Comparison of ENCODE assay signal across 13 cellular contexts in the genomic region with DNA sequence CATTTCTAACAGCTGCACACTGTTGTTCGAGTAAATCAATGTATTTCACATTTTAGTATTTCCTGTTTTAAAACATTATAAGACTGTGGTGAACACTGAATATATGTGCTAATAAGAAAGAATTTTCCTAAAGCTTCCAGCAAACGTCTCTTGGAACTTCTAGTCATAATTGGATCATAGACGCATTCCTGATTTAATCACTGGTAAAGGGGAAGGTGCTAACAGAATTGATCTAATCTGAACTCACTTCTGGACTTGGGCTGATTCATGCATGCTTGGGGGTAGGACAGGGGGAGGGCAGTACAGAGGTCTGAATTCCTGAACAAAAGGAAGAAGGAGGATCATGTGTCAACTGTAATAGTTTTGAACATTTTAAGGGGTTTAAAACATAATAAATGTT. TPM values are rescaled to one million over a fixed set of nuclear protein-coding genes. Genes with fewer than 3 reads are reported as not detected.
DNase-seq lines count a peak whose midpoint lies in the region; ATAC-seq, FAIRE-seq and TF ChIP-seq lines count a peak whose summit lies in the region.
"Had no signal": no experiment of that assay in that cellular context is flagged by ENCODE, and none has a peak within 500 bp of the region (broad histone marks: within the 10 kb centered on the region; RNA-seq: fewer than 3 reads in every experiment).

No MANE protein-coding gene starts in this region.

- H3K4me3 Mint-ChIP-seq in MCF 10A (ENCODE audit: unreplicated experiment), result no peak overlapping the region

- BruUV-seq in MCF 10A (replicated peaks; lab: Mats Ljungman, UMichigan), result no TSS peak

- no peak for TF ChIP-seq POLR2A in breast epithelium (IDR thresholded peaks at IDR 0.05)

- H3K27ac Mint-ChIP-seq in MCF 10A (ENCODE audit: low read depth, unreplicated experiment), result peak overlapping the region; percentile 95

- H3K9me3 ChIP-seq in breast epithelium (no peaks in the 10 kb centered on the region), RWPE2 (ENCODE audit: severe bottlenecking) (no peaks in the 10 kb centered on the region)
- H3K9me3 ChIP-seq: vagina had no signal

- DNase-seq in MCF 10A (ENCODE audit: unreplicated experiment) (peak; percentile 59), breast epithelium (ENCODE audit: low spot score in 2 of 2) (no peak), RWPE2 (ENCODE audit: low spot score) (no peak), fibroblast of mammary gland (ENCODE audit: low read depth) (peak; percentile 68), urothelium cell line (ENCODE audit: low spot score) (peak; percentile 23), GDM1 (lab: John Stamatoyannopoulos, UW) (no peak), hippocampal formation (lab: John Stamatoyannopoulos, UW) (no peak)
- DNase-seq: activated T-cell treated with anti-CD3 and anti-CD28 coated beads, Interleukin-2, amount 50 U/mL, for 72 hours; NCI-H1436; SIG-M5 had no signal

- H3K4me1 ChIP-seq in breast epithelium (no peaks in the 10 kb centered on the region), RWPE2 (ENCODE audit: insufficient read depth, poor library complexity, severe bottlenecking) (peaks cover 49% of the 10 kb centered on the region)

- CTCF ChIA-PET in MCF 10A (lab: Yijun Ruan, JAX), result interaction anchor here (0.9 to 2.6 kb wide), 2 partner anchors 39 to 318 kb away, joined by 3 to 11 read pairs; no protein-coding TSS in a partner anchor

- no peaks in the 10 kb centered on the region for H3K9me3 Mint-ChIP-seq in MCF 10A (ENCODE audit: unreplicated experiment)
- H3K9me3 Mint-ChIP-seq: activated T-cell treated with anti-CD3 and anti-CD28 coated beads, Interleukin-2, amount 50 U/mL, for 72 hours; memory B cell had no signal

- H3K4me1 Mint-ChIP-seq in MCF 10A (ENCODE audit: insufficient read depth, unreplicated experiment), result peaks cover 27% of the 10 kb centered on the region

- ATAC-seq in RWPE2 (ENCODE audit: low read depth) (peak; percentile 81), HG03521 (IDR thresholded peaks at IDR 0.05; ENCODE audit: unreplicated experiment) (no peak)
- ATAC-seq: activated T-cell treated with anti-CD3 and anti-CD28 coated beads, Interleukin-2, amount 50 U/mL, for 72 hours had no signal

- intact Hi-C loops in MCF 10A (cut with micrococcal nuclease), result loop anchor here (2.0 to 5.0 kb wide), 4 partner anchors 127 to 313 kb away; partner anchors contain the start of gene SSR3
- intact Hi-C loops in breast epithelium (cut with DNase I; ENCODE audit: low total_unique reads), result loop anchor here (5.0 kb wide), 1 partner anchor 823 kb away; no protein-coding TSS in a partner anchor

- TF ChIP-seq CTCF in MCF 10A (IDR thresholded peaks at IDR 0.05; ENCODE audit: unreplicated experiment) (no peak), breast epithelium (IDR thresholded peaks at IDR 0.05) (no peak), RWPE2 (IDR thresholded peaks at IDR 0.05; ENCODE audit: poor library complexity, severe bottlenecking) (no peak), fibroblast of mammary gland (conservative IDR thresholded peaks at IDR 0.05; ENCODE audit: control insufficient read depth, insufficient read depth, low read depth, low read length) (no peak)

- no peak overlapping the region for H3K27ac ChIP-seq in breast epithelium
- H3K27ac ChIP-seq in RWPE2 (ENCODE audit: poor library complexity, severe bottlenecking), result peak overlapping the region; percentile 99

- POLR2A ChIA-PET in MCF 10A (lab: Yijun Ruan, JAX), result interaction anchor here (0.6 to 8.0 kb wide), 15 partner anchors 8 to 280 kb away, joined by 3 to 103 read pairs (median 7); partner anchors contain the start of genes LEKR1, SSR3 and TIPARP

- H3K27me3 ChIP-seq in breast epithelium (no peaks in the 10 kb centered on the region), RWPE2 (ENCODE audit: insufficient read depth, poor library complexity, severe bottlenecking) (no peaks in the 10 kb centered on the region)
- H3K27me3 ChIP-seq: vagina had no signal

- H3K27me3 Mint-ChIP-seq in MCF 10A (ENCODE audit: insufficient read depth, unreplicated experiment), result no peaks in the 10 kb centered on the region
- H3K27me3 Mint-ChIP-seq: memory B cell had no signal

- no peak overlapping the region for H3K4me3 ChIP-seq in breast epithelium
- no peak overlapping the region for H3K4me3 ChIP-seq in RWPE2 (ENCODE audit: severe bottlenecking)
- no peak overlapping the region for H3K4me3 ChIP-seq in fibroblast of mammary gland (ENCODE audit: control insufficient read depth, low read depth, low read length)
- H3K4me3 ChIP-seq: vagina had no signal

- H3K36me3 ChIP-seq in breast epithelium (no peaks in the 10 kb centered on the region), RWPE2 (ENCODE audit: low read depth) (no peaks in the 10 kb centered on the region)
- H3K36me3 ChIP-seq: vagina had no signal

- peaks cover 6% of the 10 kb centered on the region for H3K36me3 Mint-ChIP-seq in MCF 10A (ENCODE audit: insufficient read depth, unreplicated experiment)
- H3K36me3 Mint-ChIP-seq: memory B cell had no signal

- no peak for FAIRE-seq in urothelium cell line (lab: Jason Lieb, UNC)

RNA-seq across cellular contexts. Expression of gene LEKR1, which starts 7.3 kb away (rescaled TPM):
- total RNA-seq in MCF 10A (2022) (1.3 and 2.2 TPM in 2 replicates), breast epithelium (1 to 10 TPM; 1.6 to 8.0 (median 2.3) TPM)
- total RNA-seq: vagina had no signal

Comparison
In these comparisons a context has a peak if more than half of its experiments do, and no peak if none do; other contexts are left out.
1. DNase-seq: peak in MCF 10A (single experiment), fibroblast of mammary gland (single experiment) and urothelium cell line (single experiment); none in breast epithelium (0 of 2), RWPE2 (single experiment), GDM1 (single experiment) and hippocampal formation (0 of 2).